Comparison of ENCODE assay signal across 10 cellular contexts in the genomic region with DNA sequence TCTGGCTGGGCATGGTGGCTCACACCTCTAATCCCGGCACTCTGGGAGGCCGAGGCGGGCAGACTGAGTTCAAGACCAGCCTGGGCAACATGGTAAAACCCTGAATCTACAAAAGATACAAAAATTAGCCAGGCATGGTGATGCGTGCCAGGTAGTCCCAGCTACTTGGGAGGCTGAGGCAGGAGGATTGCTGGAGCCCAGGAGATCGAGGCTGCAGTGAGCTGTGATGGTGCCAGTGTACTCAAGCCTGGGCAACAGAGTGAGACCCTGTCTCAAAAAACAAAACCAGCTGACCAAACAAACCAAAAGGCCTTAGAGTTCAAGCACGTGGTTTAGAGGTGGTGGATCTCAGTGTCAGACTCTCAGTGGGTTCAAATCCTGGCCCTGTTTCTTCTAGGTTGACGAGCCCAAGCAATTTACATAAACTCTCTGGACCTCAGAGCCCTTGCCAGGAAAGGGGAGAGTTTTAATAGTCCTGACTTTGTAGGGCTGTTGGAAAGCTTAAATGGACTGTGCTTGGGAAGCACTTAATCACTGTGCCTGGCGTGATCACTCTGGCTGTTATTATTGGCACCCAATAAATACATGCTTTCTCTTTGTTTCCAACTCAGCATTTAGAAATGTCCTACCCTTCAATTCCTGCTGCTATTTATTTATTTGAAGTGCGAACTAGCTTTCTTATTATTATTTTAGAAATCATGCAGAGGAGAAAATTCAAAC. TPM values are rescaled to one million over a fixed set of nuclear protein-coding genes. Genes with fewer than 3 reads are reported as not detected.
A peak's percentile ranks its signal among the peaks of the same experiment; 100 is the strongest.
DNase-seq lines count a peak whose midpoint lies in the region; ATAC-seq and TF ChIP-seq lines count a peak whose summit lies in the region.
"Had no signal": no experiment of that assay in that cellular context is flagged by ENCODE, and none has a peak within 500 bp of the region (broad histone marks: within the 10 kb centered on the region; RNA-seq: fewer than 3 reads in every experiment).

No MANE protein-coding gene starts in this region.

- peak overlapping the region; percentile 88 for H3K27ac ChIP-seq in ACC112 (ENCODE audit: low read depth, low read length)
- H3K27ac ChIP-seq in OCI-LY1 (ENCODE audit: low read depth, low read length, poor library complexity, severe bottlenecking): peak overlapping the region; percentile 9
- peak overlapping the region; percentile 25 to 68 (median 66) for H3K27ac ChIP-seq in esophagus squamous epithelium

- no peak overlapping the region for H3K4me3 ChIP-seq in ACC112 (ENCODE audit: low read depth, low read length)
- no peak overlapping the region for H3K4me3 ChIP-seq in OCI-LY1 (ENCODE audit: low read depth, low read length, poor library complexity, severe bottlenecking)
- no peak overlapping the region for H3K4me3 ChIP-seq in esophagus squamous epithelium

- no peak for DNase-seq in esophagus squamous epithelium (lab: John Stamatoyannopoulos, UW)
- DNase-seq in stimulated activated CD4-positive, alpha-beta T cell treated with anti-CD3 and anti-CD28 coated beads, Interleukin-4, amount 100 ng/mL, for 24 hours: no peak
- no peak for DNase-seq in foreskin melanocyte
- DNase-seq in activated CD4-positive, alpha-beta memory T cell treated with anti-CD3 and anti-CD28 coated beads, Interleukin-2, amount 10 ng/mL, durations not matched to agents 7 days and 5 days: no peak
- DNase-seq: MV-4-11, NCI-H526 had no signal

- peaks cover 3% of the 10 kb centered on the region for H3K27me3 Mint-ChIP-seq in nephron (ENCODE audit: low read depth)
- H3K27me3 Mint-ChIP-seq in activated CD4-positive, alpha-beta memory T cell treated with anti-CD3 and anti-CD28 coated beads, Interleukin-2, amount 10 ng/mL, durations not matched to agents 7 days and 5 days: no peaks in the 10 kb centered on the region

- no peaks in the 10 kb centered on the region for H3K27me3 ChIP-seq in ACC112 (ENCODE audit: insufficient read depth, low read length)
- H3K27me3 ChIP-seq in OCI-LY1 (ENCODE audit: insufficient read depth, low read length): no peaks in the 10 kb centered on the region
- no peaks in the 10 kb centered on the region for H3K27me3 ChIP-seq in esophagus squamous epithelium

- no peak for TF ChIP-seq POLR2A in esophagus squamous epithelium (IDR thresholded peaks at IDR 0.05)

- H3K79me2 ChIP-seq in ACC112 (ENCODE audit: control insufficient read depth, insufficient read depth, low read length, unreplicated experiment) (peaks cover 68% of the 10 kb centered on the region), OCI-LY1 (ENCODE audit: insufficient read depth, low read length) (peaks cover 27% of the 10 kb centered on the region)

- peak overlapping the region in 2 of 3 experiments; percentile 64 to 87 for H3K27ac Mint-ChIP-seq in nephron
- H3K27ac Mint-ChIP-seq in activated CD4-positive, alpha-beta memory T cell treated with anti-CD3 and anti-CD28 coated beads, Interleukin-2, amount 10 ng/mL, durations not matched to agents 7 days and 5 days: no peak overlapping the region

- no peaks in the 10 kb centered on the region for H3K9me2 ChIP-seq in OCI-LY1 (ENCODE audit: low read depth, low read length)

- WGBS in esophagus squamous epithelium, 2 donors: 39 to 61% methylated on average over 6 to 7 of the region's 9 CpGs

- H2AFZ ChIP-seq in ACC112 (ENCODE audit: low read length, unreplicated experiment): no peak overlapping the region
- H2AFZ ChIP-seq in OCI-LY1 (ENCODE audit: low read length): no peak overlapping the region

- CTCF ChIA-PET in activated CD4-positive, alpha-beta memory T cell treated with anti-CD3 and anti-CD28 coated beads, Interleukin-2, amount 10 ng/mL, durations not matched to agents 7 days and 5 days (lab: Charles Lee): no interaction called here

- H3K36me3 Mint-ChIP-seq in nephron (ENCODE audit: low read depth): peaks cover 7% of the 10 kb centered on the region
- peaks cover 16% of the 10 kb centered on the region for H3K36me3 Mint-ChIP-seq in activated CD4-positive, alpha-beta memory T cell treated with anti-CD3 and anti-CD28 coated beads, Interleukin-2, amount 10 ng/mL, durations not matched to agents 7 days and 5 days (ENCODE audit: low read depth)

- H3K4me3 Mint-ChIP-seq in nephron: no peak overlapping the region
- H3K4me3 Mint-ChIP-seq in activated CD4-positive, alpha-beta memory T cell treated with anti-CD3 and anti-CD28 coated beads, Interleukin-2, amount 10 ng/mL, durations not matched to agents 7 days and 5 days: no peak overlapping the region

- POLR2A ChIA-PET in activated CD4-positive, alpha-beta memory T cell treated with anti-CD3 and anti-CD28 coated beads, Interleukin-2, amount 10 ng/mL, durations not matched to agents 7 days and 5 days (lab: Charles Lee): no interaction called here

- H3K9me3 Mint-ChIP-seq in nephron: no peaks in the 10 kb centered on the region
- H3K9me3 Mint-ChIP-seq in activated CD4-positive, alpha-beta memory T cell treated with anti-CD3 and anti-CD28 coated beads, Interleukin-2, amount 10 ng/mL, durations not matched to agents 7 days and 5 days: no peaks in the 10 kb centered on the region

- H3K9ac ChIP-seq in OCI-LY1 (ENCODE audit: low read length): no peak overlapping the region

- H3K4me1 ChIP-seq in ACC112 (ENCODE audit: control insufficient read depth, insufficient read depth, low read length, unreplicated experiment) (peaks cover 59% of the 10 kb centered on the region), OCI-LY1 (ENCODE audit: insufficient read depth, low read length, severe bottlenecking) (peaks cover 81% of the 10 kb centered on the region), esophagus squamous epithelium (peaks cover 3 to 68% (median 54%) of the 10 kb centered on the region in 3 donors)

- H3K4me2 ChIP-seq in OCI-LY1 (ENCODE audit: low read length): no peak overlapping the region

- no peak for ATAC-seq in GM19397 (IDR thresholded peaks at IDR 0.05; ENCODE audit: unreplicated experiment)

- TF ChIP-seq CTCF in OCI-LY1 (IDR thresholded peaks at IDR 0.05; ENCODE audit: low read length) (no peak), esophagus squamous epithelium (IDR thresholded peaks at IDR 0.05) (no peak), nephron (IDR thresholded peaks at IDR 0.05; ENCODE audit: unreplicated experiment in 3 of 3) (no peak)

- no peaks in the 10 kb centered on the region for H3F3A ChIP-seq in OCI-LY1 (ENCODE audit: insufficient read depth, low read length)

- H3K9me3 ChIP-seq in OCI-LY1 (ENCODE audit: low read length) (no peaks in the 10 kb centered on the region), esophagus squamous epithelium (no peaks in the 10 kb centered on the region)

- intact Hi-C loops in esophagus squamous epithelium (cut with DNase I): no loop called here

- no peaks in the 10 kb centered on the region for H4K20me1 ChIP-seq in OCI-LY1 (ENCODE audit: insufficient read depth, low read length)

- H3K36me3 ChIP-seq in ACC112 (ENCODE audit: insufficient read depth, low read length): peaks cover 3% of the 10 kb centered on the region; the same call in 1 of the 2 replicates
- H3K36me3 ChIP-seq in OCI-LY1 (ENCODE audit: insufficient read depth, low read length): peaks cover 33% of the 10 kb centered on the region
- H3K36me3 ChIP-seq in esophagus squamous epithelium: peaks cover 0 to 32% (median 0%) of the 10 kb centered on the region in 3 donors

- H3K4me1 Mint-ChIP-seq in nephron: peaks cover 29% of the 10 kb centered on the region
- H3K4me1 Mint-ChIP-seq in activated CD4-positive, alpha-beta memory T cell treated with anti-CD3 and anti-CD28 coated beads, Interleukin-2, amount 10 ng/mL, durations not matched to agents 7 days and 5 days: peaks cover 16% of the 10 kb centered on the region

RNA-seq across cellular contexts. Expression of a gene that starts 44.7 kb away (rescaled TPM):
- 10 to 100 TPM; 22.9 to 56.7 (median 46.9) TPM for total RNA-seq in esophagus squamous epithelium
- total RNA-seq in activated CD4-positive, alpha-beta memory T cell treated with anti-CD3 and anti-CD28 coated beads, Interleukin-2, amount 10 ng/mL, durations not matched to agents 7 days and 5 days: 10 to 100 TPM; 41.4 to 44.2 TPM

Comparison
In these comparisons a context has a peak if more than half of its experiments do, and no peak if none do; other contexts are left out.
1. H3K27ac ChIP-seq: peak in every context shown above with its lines; median percentile 88 in ACC112; 66 in esophagus squamous epithelium; 9 in OCI-LY1.